17 cellular contexts compared by ENCODE assay signal in genomic region chr17:42918902-42919521, GRCh38. TPM values are rescaled to one million over a fixed set of nuclear protein-coding genes. Genes with fewer than 3 reads are reported as not detected.
DNase-seq lines count a peak whose midpoint lies in the region; ATAC-seq and TF ChIP-seq lines count a peak whose summit lies in the region.
"Had no signal": no experiment of that assay in that cellular context is flagged by ENCODE, and none has a peak within 500 bp of the region (broad histone marks: within the 10 kb centered on the region; RNA-seq: fewer than 3 reads in every experiment).

No MANE protein-coding gene starts in this region.

- CTCF ChIA-PET in activated CD4-positive, alpha-beta T cell treated with anti-CD3 and anti-CD28 coated beads for 36 hours (lab: Charles Lee): interaction anchor here (0.6 to 2.3 kb wide), 3 partner anchors 10 to 95 kb away, joined by 3 to 6 read pairs (median 3); partner anchors contain the start of gene BECN1

- 79% methylated on average over 3 of the region's 3 CpGs for WGBS in smooth muscle cell (ENCODE audit: low lambda C conversion rate)

- no peaks in the 10 kb centered on the region for H3K79me2 ChIP-seq in KMS-11 (ENCODE audit: insufficient read depth, low read depth)
- no peaks in the 10 kb centered on the region for H3K79me2 ChIP-seq in smooth muscle cell (ENCODE audit: low read depth)
- H3K79me2 ChIP-seq: parathyroid adenoma had no signal

- peaks cover 4% of the 10 kb centered on the region for H3K27me3 Mint-ChIP-seq in activated CD4-positive, alpha-beta T cell treated with anti-CD3 and anti-CD28 coated beads for 36 hours

- H3K4me3 ChIP-seq in KMS-11 (IDR thresholded peaks at IDR 0.05; ENCODE audit: insufficient read depth, low read depth, low read length): no peak overlapping the region
- H3K4me3 ChIP-seq in endocrine pancreas (ENCODE audit: control insufficient read depth, insufficient read depth, low read length): peak overlapping the region; percentile 64
- H3K4me3 ChIP-seq in smooth muscle cell: no peak overlapping the region
- H3K4me3 ChIP-seq in BE2C (ENCODE audit: low read depth, low read length): no peak overlapping the region

- peak overlapping the region; percentile 48 for H3K4me2 ChIP-seq in KMS-11
- H3K4me2 ChIP-seq in smooth muscle cell: no peak overlapping the region

- no peaks in the 10 kb centered on the region for H3K4me1 Mint-ChIP-seq in activated CD4-positive, alpha-beta T cell treated with anti-CD3 and anti-CD28 coated beads for 36 hours
- H3K4me1 Mint-ChIP-seq: activated CD4-positive, alpha-beta T cell treated with anti-CD3 and anti-CD28 coated beads, Interleukin-2, amount 10 ng/mL, durations not matched to agents 24 days and 14 days had no signal

- H3K36me3 Mint-ChIP-seq in activated CD4-positive, alpha-beta T cell treated with anti-CD3 and anti-CD28 coated beads for 36 hours (ENCODE audit: low read depth): no peaks in the 10 kb centered on the region

- no peaks in the 10 kb centered on the region for H3K9me3 Mint-ChIP-seq in activated CD4-positive, alpha-beta T cell treated with anti-CD3 and anti-CD28 coated beads for 36 hours (ENCODE audit: low read depth)
- H3K9me3 Mint-ChIP-seq: activated CD4-positive, alpha-beta T cell treated with anti-CD3 and anti-CD28 coated beads, Interleukin-2, amount 10 ng/mL, durations not matched to agents 24 days and 14 days; activated T-helper 2 cell treated with anti-CD3 and anti-CD28 coated beads, Interferon-gamma antibody, Interleukin-2, Interleukin-4, amounts not matched to agents 10 μg/mL and 5 μg/mL and 100 μg/mL, durations not matched to agents 14 hours and 24 hours and 36 hours; T-helper 1 cell treated with Interleukin-12 subunit alpha and Interleukin-12 subunit beta and Interleukin-4 antibody, amounts not matched to agents 30 μg/mL and 1 μg/mL, for 36 hours had no signal

- H3K4me3 Mint-ChIP-seq in activated CD4-positive, alpha-beta T cell treated with anti-CD3 and anti-CD28 coated beads for 36 hours: no peak overlapping the region
- H3K4me3 Mint-ChIP-seq: activated CD4-positive, alpha-beta T cell treated with anti-CD3 and anti-CD28 coated beads, Interleukin-2, amount 10 ng/mL, durations not matched to agents 24 days and 14 days; T-helper 1 cell treated with Interleukin-12 subunit alpha and Interleukin-12 subunit beta and Interleukin-4 antibody, amounts not matched to agents 30 μg/mL and 1 μg/mL, for 36 hours had no signal

- intact Hi-C loops in activated CD4-positive, alpha-beta T cell treated with anti-CD3 and anti-CD28 coated beads for 36 hours (cut with DNase I, micrococcal nuclease): no loop called here

- no peaks in the 10 kb centered on the region for H3K27me3 ChIP-seq in KMS-11 (ENCODE audit: insufficient read depth, low read depth)
- no peaks in the 10 kb centered on the region for H3K27me3 ChIP-seq in endocrine pancreas (ENCODE audit: control insufficient read depth, insufficient read depth, low read length)
- H3K27me3 ChIP-seq in smooth muscle cell (ENCODE audit: low read depth): peaks cover 6% of the 10 kb centered on the region
- H3K27me3 ChIP-seq in BE2C: peaks cover 63% of the 10 kb centered on the region

- peak overlapping the region; percentile 30; the same call in 1 of the 2 replicates for H2AFZ ChIP-seq in KMS-11 (ENCODE audit: low read depth)
- H2AFZ ChIP-seq in smooth muscle cell (ENCODE audit: low read depth): peak overlapping the region; percentile 9

- no peak for ATAC-seq in activated CD4-positive, alpha-beta T cell treated with anti-CD3 and anti-CD28 coated beads for 36 hours
- no peak for ATAC-seq in GM19328 (IDR thresholded peaks at IDR 0.05; ENCODE audit: unreplicated experiment)

- H3K4me1 ChIP-seq in KMS-11 (ENCODE audit: low read depth, poor library complexity, severe bottlenecking) (peaks cover 50% of the 10 kb centered on the region), endocrine pancreas (ENCODE audit: control insufficient read depth, insufficient read depth, low read length) (peaks cover 4% of the 10 kb centered on the region), smooth muscle cell (ENCODE audit: low read depth) (no peaks in the 10 kb centered on the region), BE2C (no peaks in the 10 kb centered on the region)

- POLR2A ChIA-PET in activated CD4-positive, alpha-beta T cell treated with anti-CD3 and anti-CD28 coated beads for 36 hours (lab: Charles Lee): no interaction called here

- H3K27ac Mint-ChIP-seq in activated CD4-positive, alpha-beta T cell treated with anti-CD3 and anti-CD28 coated beads for 36 hours: no peak overlapping the region
- H3K27ac Mint-ChIP-seq: activated CD4-positive, alpha-beta T cell treated with anti-CD3 and anti-CD28 coated beads, Interleukin-2, amount 10 ng/mL, durations not matched to agents 24 days and 14 days; activated T-helper 2 cell treated with anti-CD3 and anti-CD28 coated beads, Interferon-gamma antibody, Interleukin-2, Interleukin-4, amounts not matched to agents 10 μg/mL and 5 μg/mL and 100 μg/mL, durations not matched to agents 14 hours and 24 hours and 36 hours; T-helper 1 cell treated with Interleukin-12 subunit alpha and Interleukin-12 subunit beta and Interleukin-4 antibody, amounts not matched to agents 30 μg/mL and 1 μg/mL, for 36 hours had no signal

- H4K20me1 ChIP-seq in KMS-11 (ENCODE audit: insufficient read depth): no peaks in the 10 kb centered on the region
- no peaks in the 10 kb centered on the region for H4K20me1 ChIP-seq in smooth muscle cell (ENCODE audit: low read depth)

- no peaks in the 10 kb centered on the region for H3K36me3 ChIP-seq in KMS-11 (ENCODE audit: insufficient read depth)
- no peaks in the 10 kb centered on the region for H3K36me3 ChIP-seq in endocrine pancreas (ENCODE audit: control insufficient read depth, insufficient read depth, low read length)
- no peaks in the 10 kb centered on the region for H3K36me3 ChIP-seq in smooth muscle cell (ENCODE audit: low read depth)
- H3K36me3 ChIP-seq in BE2C: no peaks in the 10 kb centered on the region
- H3K36me3 ChIP-seq: brain microvascular endothelial cell had no signal

- DNase-seq in NCI-H2196 treated with DMSO at 0.1 percent for 48 hours (lab: John Stamatoyannopoulos, UW; ENCODE audit: unreplicated experiment): peak; percentile 5
- no peak for DNase-seq in smooth muscle cell (lab: John Stamatoyannopoulos, UW; ENCODE audit: unreplicated experiment)
- DNase-seq in BE2C: no peak
- no peak for DNase-seq in activated CD4-positive, alpha-beta T cell treated with anti-CD3 and anti-CD28 coated beads for 36 hours
- DNase-seq in DMS114 treated with DMSO at 0.1 percent for 48 hours (lab: John Stamatoyannopoulos, UW; ENCODE audit: unreplicated experiment): no peak
- DNase-seq: activated CD4-positive, alpha-beta T cell treated with anti-CD3 and anti-CD28 coated beads, Interleukin-2, amount 10 ng/mL, durations not matched to agents 24 days and 14 days; brain microvascular endothelial cell; C1 segment of cervical spinal cord; hypothalamus; mesenchymal stem cell; stimulated activated naive CD4-positive, alpha-beta T cell had no signal

- TF ChIP-seq CTCF in KMS-11 (conservative IDR thresholded peaks at IDR 0.05; ENCODE audit: low read depth, low read length): no peak
- no peak for TF ChIP-seq CTCF in smooth muscle cell (IDR thresholded peaks at IDR 0.05; ENCODE audit: borderline replicate concordance, insufficient read depth, poor library complexity, severe bottlenecking)
- no peak for TF ChIP-seq CTCF in BE2C (IDR thresholded peaks at IDR 0.05; ENCODE audit: low read depth, low read length)

- H3F3A ChIP-seq in smooth muscle cell (ENCODE audit: low read depth): no peaks in the 10 kb centered on the region

- H3K9ac ChIP-seq in KMS-11 (peak overlapping the region; percentile 6; the same call in 1 of the 2 replicates), endocrine pancreas (ENCODE audit: control insufficient read depth, insufficient read depth, low read length) (no peak overlapping the region), smooth muscle cell (ENCODE audit: low read depth) (no peak overlapping the region)
- H3K9ac ChIP-seq: parathyroid adenoma had no signal

- H3K27ac ChIP-seq in KMS-11 (peak overlapping the region; percentile 44), smooth muscle cell (ENCODE audit: low read depth) (no peak overlapping the region)
- H3K27ac ChIP-seq: brain microvascular endothelial cell, parathyroid adenoma had no signal

- no peaks in the 10 kb centered on the region for H3K9me3 ChIP-seq in endocrine pancreas (ENCODE audit: control insufficient read depth, low read length)
- H3K9me3 ChIP-seq in smooth muscle cell (replicated peaks; ENCODE audit: low read depth): no peaks in the 10 kb centered on the region
- H3K9me3 ChIP-seq in BE2C: no peaks in the 10 kb centered on the region

RNA-seq across cellular contexts. Expression of gene G6PC1, which starts 18.4 kb away (rescaled TPM):
- total RNA-seq in smooth muscle cell: not detected in 2 replicates
- not detected in 2 replicates for polyA plus RNA-seq in smooth muscle cell
- polyA plus RNA-seq in BE2C (2012; ENCODE audit: insufficient read depth, insufficient read length, low read depth): not detected
- total RNA-seq in activated CD4-positive, alpha-beta T cell treated with anti-CD3 and anti-CD28 coated beads for 36 hours: not detected
- total RNA-seq: activated CD4-positive, alpha-beta T cell treated with anti-CD3 and anti-CD28 coated beads, Interleukin-2, amount 10 ng/mL, durations not matched to agents 24 days and 14 days; activated T-helper 2 cell treated with anti-CD3 and anti-CD28 coated beads, Interferon-gamma antibody, Interleukin-2, Interleukin-4, amounts not matched to agents 10 μg/mL and 5 μg/mL and 100 μg/mL, durations not matched to agents 14 hours and 24 hours and 36 hours had no signal

RNA-seq across cellular contexts. Expression of gene AARSD1, which starts 45.2 kb away (rescaled TPM):
- 18.6 and 22.0 TPM in 2 replicates for total RNA-seq in smooth muscle cell
- polyA plus RNA-seq in smooth muscle cell: 48.0 and 74.0 TPM in 2 replicates
- polyA plus RNA-seq in BE2C (2012; ENCODE audit: insufficient read depth, insufficient read length, low read depth): 157 TPM
- 10 to 100 TPM; 40.8 to 58.6 TPM for total RNA-seq in activated CD4-positive, alpha-beta T cell treated with anti-CD3 and anti-CD28 coated beads for 36 hours
